ENCODE assay signal across 11 cellular contexts in the genomic region with DNA sequence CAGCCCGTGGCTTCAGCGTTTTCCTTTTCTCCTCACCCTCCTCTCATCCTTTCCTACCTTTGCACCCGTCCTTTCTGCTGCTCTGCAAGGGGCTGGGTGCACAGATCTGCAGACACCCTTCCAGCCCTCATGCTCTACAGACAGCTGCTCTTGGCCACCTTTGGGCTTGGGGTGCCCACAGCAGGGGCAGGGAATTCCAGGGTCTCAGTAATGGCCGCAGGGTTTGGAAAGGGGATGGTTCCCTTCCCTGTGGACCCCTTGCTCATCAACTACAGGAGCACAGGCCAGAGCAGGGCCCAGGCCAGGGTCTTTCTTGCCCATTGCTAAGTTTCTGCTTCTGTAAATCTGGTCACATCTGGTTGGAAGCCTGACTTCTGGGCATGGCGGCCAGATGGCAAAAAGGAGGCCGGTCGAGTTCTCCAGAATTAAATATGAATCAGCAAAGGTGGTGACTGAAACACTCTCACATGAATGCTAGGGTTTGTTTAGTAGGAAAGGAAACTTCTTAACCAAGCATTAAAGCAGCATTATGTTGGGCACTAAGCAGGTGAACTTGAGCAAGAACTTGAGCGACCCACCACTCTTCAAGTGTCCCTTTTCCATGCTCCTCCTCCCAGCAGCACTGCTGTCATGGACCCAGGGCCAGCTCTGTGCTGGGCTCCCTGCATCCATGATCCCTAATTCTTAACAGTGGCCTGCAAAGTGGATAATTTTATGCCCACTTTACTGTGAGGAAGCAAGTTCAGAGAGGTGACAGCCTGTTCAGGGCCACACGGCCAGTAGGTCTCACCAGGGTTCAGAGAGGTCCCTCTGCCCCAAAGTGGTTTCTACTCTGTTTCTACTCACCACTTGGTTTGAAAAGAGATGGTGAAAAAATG. TPM values are rescaled to one million over a fixed set of nuclear protein-coding genes. Genes with fewer than 3 reads are reported as not detected.
DNase-seq lines count a peak whose midpoint lies in the region; ATAC-seq, FAIRE-seq and TF ChIP-seq lines count a peak whose summit lies in the region.
"Had no signal": no experiment of that assay in that cellular context is flagged by ENCODE, and none has a peak within 500 bp of the region (broad histone marks: within the 10 kb centered on the region; RNA-seq: fewer than 3 reads in every experiment).

No MANE protein-coding gene starts in this region.

- no peak overlapping the region for H2AFZ ChIP-seq in fibroblast of lung (ENCODE audit: low read length)
- no peak overlapping the region for H2AFZ ChIP-seq in neuronal stem cell (ENCODE audit: low read length)

- no peaks in the 10 kb centered on the region for H3K36me3 ChIP-seq in fibroblast of lung (ENCODE audit: control insufficient read depth, insufficient read depth, low read length)
- no peaks in the 10 kb centered on the region for H3K36me3 ChIP-seq in neuronal stem cell (replicated peaks in 1 of 2; ENCODE audit: control insufficient read depth in 2 of 2, insufficient read depth in 2 of 2, low read length in 2 of 2)
- H3K36me3 ChIP-seq: Peyer's patch had no signal

- no peak for TF ChIP-seq POLR2A in H54 (IDR thresholded peaks at IDR 0.05; ENCODE audit: low read depth, low read length)

- no peak overlapping the region for H3K18ac ChIP-seq in neuronal stem cell (ENCODE audit: low read length)

- H3K27ac Mint-ChIP-seq in CD4-positive, alpha-beta T cell: peak overlapping the region; percentile 22
- no peak overlapping the region for H3K27ac Mint-ChIP-seq in T-helper 17 cell

- H3K9me3 Mint-ChIP-seq in CD4-positive, alpha-beta T cell: no peaks in the 10 kb centered on the region

- no peaks in the 10 kb centered on the region for H3K9me3 ChIP-seq in CD4-positive, alpha-beta T cell (ENCODE audit: control insufficient read depth, low read length)
- no peaks in the 10 kb centered on the region for H3K9me3 ChIP-seq in T-helper 17 cell (ENCODE audit: control insufficient read depth, low read length, poor library complexity, severe bottlenecking)
- no peaks in the 10 kb centered on the region for H3K9me3 ChIP-seq in fibroblast of lung (ENCODE audit: control insufficient read depth, insufficient read depth, low read depth, low read length)
- peaks cover 2 to 4% of the 10 kb centered on the region in 2 donors for H3K9me3 ChIP-seq in neuronal stem cell (replicated peaks in 1 of 2; ENCODE audit: control insufficient read depth in 2 of 2, insufficient read depth in 1 of 2, low read depth in 1 of 2, low read length in 2 of 2)
- H3K9me3 ChIP-seq: Peyer's patch had no signal

- no peaks in the 10 kb centered on the region for H3K36me3 Mint-ChIP-seq in CD4-positive, alpha-beta T cell (ENCODE audit: low read depth)
- peaks cover 2% of the 10 kb centered on the region for H3K36me3 Mint-ChIP-seq in T-helper 17 cell (ENCODE audit: low read depth)

- H2BK12ac ChIP-seq in neuronal stem cell (ENCODE audit: low read length): no peak overlapping the region

- H3K4me2 ChIP-seq in fibroblast of lung (ENCODE audit: extremely low read depth, insufficient read depth, low read length) (peak overlapping the region; percentile 44), neuronal stem cell (ENCODE audit: insufficient read depth, low read length, poor library complexity, severe bottlenecking) (no peak overlapping the region)

- POLR2A ChIA-PET in CD4-positive, alpha-beta T cell (lab: Charles Lee): no interaction called here

- FAIRE-seq in H54 (lab: Jason Lieb, UNC): no peak

- H3K4ac ChIP-seq in neuronal stem cell (ENCODE audit: low read length): no peak overlapping the region

- peak overlapping the region; percentile 57 for H3K4me3 Mint-ChIP-seq in CD4-positive, alpha-beta T cell
- H3K4me3 Mint-ChIP-seq in T-helper 17 cell: peak overlapping the region; percentile 72

- H3K4me3 ChIP-seq in fibroblast of lung (replicated peaks in 1 of 4; ENCODE audit: control extremely low read depth in 1 of 4, insufficient read depth in 1 of 4, low read depth in 3 of 4, low read length in 4 of 4) (peak overlapping the region in 3 of 4 experiments; percentile 44 to 71 (median 62)), neuronal stem cell (ENCODE audit: low read length in 2 of 2) (no peak overlapping the region)

- no peak overlapping the region for H2BK15ac ChIP-seq in neuronal stem cell (ENCODE audit: low read length)

- TF ChIP-seq CTCF in CD4-positive, alpha-beta T cell (IDR thresholded peaks at IDR 0.05): no peak
- no peak for TF ChIP-seq CTCF in fibroblast of lung (conservative IDR thresholded peaks at IDR 0.05 in 1 of 2, IDR thresholded peaks at IDR 0.05 in 1 of 2; ENCODE audit: low read depth in 1 of 2, low read length in 2 of 2)

- no peak overlapping the region for H3K14ac ChIP-seq in neuronal stem cell (ENCODE audit: low read length)

- no peaks in the 10 kb centered on the region for H3K79me2 ChIP-seq in fibroblast of lung (ENCODE audit: control insufficient read depth, insufficient read depth, low read length)

- H3K4me1 Mint-ChIP-seq in CD4-positive, alpha-beta T cell (ENCODE audit: low read depth): peaks cover 13% of the 10 kb centered on the region
- peaks cover 7% of the 10 kb centered on the region for H3K4me1 Mint-ChIP-seq in T-helper 17 cell

- no peak overlapping the region for H4K91ac ChIP-seq in neuronal stem cell (ENCODE audit: low read depth, low read length, poor library complexity)

- H3K9ac ChIP-seq in fibroblast of lung (ENCODE audit: insufficient read depth, low read length): no peak overlapping the region
- H3K9ac ChIP-seq in neuronal stem cell (ENCODE audit: low read depth, low read length, poor library complexity): no peak overlapping the region

- ATAC-seq in CD4-positive, alpha-beta T cell (ENCODE audit: poor library complexity): no peak
- ATAC-seq in T-helper 17 cell: no peak

- intact Hi-C loops in CD4-positive, alpha-beta T cell (cut with DNase I, micrococcal nuclease): loop anchor here (2.0 to 5.0 kb wide), 2 partner anchors 13 to 131 kb away; partner anchors contain the start of gene USP6NL (in 1 of the 2)

- no peak overlapping the region for H3K27ac ChIP-seq in CD4-positive, alpha-beta T cell (ENCODE audit: low read depth, low read length)
- H3K27ac ChIP-seq in fibroblast of lung (ENCODE audit: insufficient read depth, low read length) (no peak overlapping the region), neuronal stem cell (replicated peaks; ENCODE audit: low read length) (no peak overlapping the region)

- peak overlapping the region; percentile 56 for H3K23ac ChIP-seq in neuronal stem cell (ENCODE audit: low read depth, low read length, poor library complexity)

- CTCF ChIA-PET in CD4-positive, alpha-beta T cell (lab: Charles Lee): no interaction called here

- H3K79me1 ChIP-seq in neuronal stem cell (ENCODE audit: low read depth, low read length): no peaks in the 10 kb centered on the region

- WGBS in neuronal stem cell (ENCODE audit: extremely low coverage in 2 of 2, insufficient read length in 2 of 2, insufficient replicate concordance in 1 of 2), 2 donors: no CpG with 5 or more reads among the region's 9 CpGs

- no peak overlapping the region for H2BK120ac ChIP-seq in neuronal stem cell (ENCODE audit: low read depth, low read length)

- H4K8ac ChIP-seq in neuronal stem cell (ENCODE audit: low read depth, low read length): peak overlapping the region; percentile 45

- no peak overlapping the region for H2BK5ac ChIP-seq in neuronal stem cell (ENCODE audit: low read length)

- peak overlapping the region; percentile 40 for H2AK5ac ChIP-seq in neuronal stem cell (ENCODE audit: low read depth, low read length)

- no peaks in the 10 kb centered on the region for H3K27me3 ChIP-seq in CD4-positive, alpha-beta T cell (ENCODE audit: control insufficient read depth, insufficient read depth, low read length)
- H3K27me3 ChIP-seq in fibroblast of lung (ENCODE audit: control insufficient read depth, insufficient read depth, low read length) (no peaks in the 10 kb centered on the region), neuronal stem cell (ENCODE audit: control insufficient read depth in 3 of 3, insufficient read depth in 3 of 3, low read depth in 1 of 3, low read length in 3 of 3) (peaks cover 0 to 18% (median 3%) of the 10 kb centered on the region in 3 experiments)
- H3K27me3 ChIP-seq: Peyer's patch had no signal

- DNase-seq in CD4-positive, alpha-beta T cell: no peak
- no peak for DNase-seq in T-helper 17 cell
- DNase-seq in fibroblast of lung (ENCODE audit: low read depth in 2 of 2): no peak
- DNase-seq in neuronal stem cell (ENCODE audit: low spot score): no peak
- no peak for DNase-seq in SK-N-DZ (ENCODE audit: low spot score)
- no peak for DNase-seq in H54 (ENCODE audit: insufficient read length, low spot score)
- DNase-seq in midbrain (lab: John Stamatoyannopoulos, UW): no peak
- DNase-seq in SKM-1 treated with dmso at 0.1 percent for 144 hours (lab: John Stamatoyannopoulos, UW; ENCODE audit: unreplicated experiment): no peak
- DNase-seq: activated CD4-positive, alpha-beta T cell treated with anti-CD3 and anti-CD28 coated beads, Interleukin-2, amount 50 U/mL, for 4 hours; NCI-H146 had no signal

- peaks cover 12% of the 10 kb centered on the region for H3K27me3 Mint-ChIP-seq in CD4-positive, alpha-beta T cell
- H3K27me3 Mint-ChIP-seq in T-helper 17 cell: peaks cover 11% of the 10 kb centered on the region

- no peaks in the 10 kb centered on the region for H3K4me1 ChIP-seq in fibroblast of lung (ENCODE audit: control insufficient read depth, extremely low read depth, insufficient read depth, low read length)
- H3K4me1 ChIP-seq in neuronal stem cell (ENCODE audit: control insufficient read depth in 2 of 2, insufficient read depth in 1 of 2, low read depth in 1 of 2, low read length in 2 of 2): peaks cover 0 to 3% of the 10 kb centered on the region in 2 donors

- no peaks in the 10 kb centered on the region for H4K20me1 ChIP-seq in fibroblast of lung (ENCODE audit: control insufficient read depth, extremely low read depth, insufficient read depth, low read length)

RNA-seq across cellular contexts. Expression of gene ECHDC3, which starts 1.5 kb away (rescaled TPM):
- total RNA-seq in CD4-positive, alpha-beta T cell: 1 to 10 TPM; 1.5 to 1.6 TPM
- under 1 TPM in 1 of 2 donors, not detected in 1; 0.72 TPM for total RNA-seq in T-helper 17 cell
- 16.2 and 17.7 TPM in 2 replicates for total RNA-seq in fibroblast of lung
- polyA plus RNA-seq in fibroblast of lung: 6.1 and 13.8 TPM in 2 replicates
- 6.0 and 12.9 TPM in 2 replicates for polyA plus RNA-seq in fibroblast of lung (2012)
- polyA minus RNA-seq in fibroblast of lung (ENCODE audit: low replicate concordance): 2.8 and 26.5 TPM in 2 replicates
- 9.9 TPM for polyA plus RNA-seq in neuronal stem cell (2013, experiment 1 of 2)
- polyA plus RNA-seq in neuronal stem cell (2013, experiment 2 of 2): 10.0 TPM
- polyA plus RNA-seq in SK-N-DZ (2014; cell fraction: cytosol; rRNA removed): 19.2 and 19.6 TPM in 2 replicates
- polyA plus RNA-seq in SK-N-DZ (2014; cell fraction: nucleus; rRNA removed): 8.7 and 14.1 TPM in 2 replicates

Comparison
In these comparisons a context has a peak if more than half of its experiments do, and no peak if none do; other contexts are left out.
1. H3K4me3 ChIP-seq: peak in fibroblast of lung (3 of 4); none in neuronal stem cell (0 of 2).